In genomic region chr11:36577859-36578258, GRCh38 we compare ENCODE assay signal across 16 cellular contexts. TPM values are rescaled to one million over a fixed set of nuclear protein-coding genes. Genes with fewer than 3 reads are reported as not detected.
DNase-seq lines count a peak whose midpoint lies in the region; ATAC-seq lines count a peak whose summit lies in the region.
"Had no signal": no experiment of that assay in that cellular context is flagged by ENCODE, and none has a peak within 500 bp of the region (broad histone marks: within the 10 kb centered on the region; RNA-seq: fewer than 3 reads in every experiment).

No MANE protein-coding gene starts in this region.

- H3K9ac ChIP-seq in adipocyte (ENCODE audit: low read length): no peak overlapping the region

- no peak for ATAC-seq in GM18907 (IDR thresholded peaks at IDR 0.05; ENCODE audit: unreplicated experiment)
- ATAC-seq: lower lobe of right lung had no signal

- no peak overlapping the region for H3K4me3 ChIP-seq in adipocyte (ENCODE audit: low read length)
- H3K4me3 ChIP-seq: cardiac muscle cell, heart left ventricle, lower lobe of right lung, suprapubic skin had no signal

- H3K9me3 ChIP-seq in adipocyte (ENCODE audit: control insufficient read depth, low read length): no peaks in the 10 kb centered on the region
- H3K9me3 ChIP-seq: lower lobe of right lung, suprapubic skin had no signal

- no peaks in the 10 kb centered on the region for H3K36me3 ChIP-seq in adipocyte (ENCODE audit: control insufficient read depth, insufficient read depth, low read length, severe bottlenecking)
- H3K36me3 ChIP-seq: cardiac muscle cell, lower lobe of right lung, suprapubic skin had no signal

- no peaks in the 10 kb centered on the region for H3K27me3 ChIP-seq in adipocyte (replicated peaks; ENCODE audit: control insufficient read depth, insufficient read depth, low read length)
- H3K27me3 ChIP-seq: cardiac muscle cell, heart left ventricle, suprapubic skin had no signal

- peaks cover 15% of the 10 kb centered on the region for H3K4me1 ChIP-seq in adipocyte (ENCODE audit: control insufficient read depth, insufficient read depth, low read length)
- H3K4me1 ChIP-seq: lower lobe of right lung, suprapubic skin had no signal

- DNase-seq in A172 (ENCODE audit: low spot score) (peak; percentile 79), HS-27A (ENCODE audit: low read depth) (peak; percentile 57), adipocyte (ENCODE audit: low read depth) (peak; percentile 62), kidney tubule cell (ENCODE audit: low spot score) (peak; percentile 66), NCI-H2081 (lab: John Stamatoyannopoulos, UW) (no peak), NCI-H128 (lab: John Stamatoyannopoulos, UW; ENCODE audit: unreplicated experiment) (no peak), hypothalamus (lab: John Stamatoyannopoulos, UW) (no peak)
- DNase-seq: 8988T, heart left ventricle, lower lobe of right lung, NCI-H1105, NCI-H510A, occipital lobe had no signal

RNA-seq across cellular contexts. Expression of gene RAG1, which starts 10.1 kb away (rescaled TPM):
- 0.14 and 0.34 TPM in 2 replicates for total RNA-seq in A172 (2014; rRNA removed; shearing (Covaris generic))

RNA-seq across cellular contexts. Expression of gene IFTAP, which starts 16.4 kb away (rescaled TPM):
- 67.2 and 79.2 TPM in 2 replicates for total RNA-seq in A172 (2014; rRNA removed; shearing (Covaris generic))

RNA-seq across cellular contexts. Expression of gene RAG2, which starts 20.2 kb away (rescaled TPM):
- not detected in 2 replicates for total RNA-seq in A172 (2014; rRNA removed; shearing (Covaris generic))
- total RNA-seq: cardiac muscle cell, heart left ventricle, lower lobe of right lung, occipital lobe, suprapubic skin had no signal

Comparison
In these comparisons a context has a peak if more than half of its experiments do, and no peak if none do; other contexts are left out.
1. DNase-seq: peak in A172 (single experiment), HS-27A (single experiment), adipocyte (single experiment) and kidney tubule cell (single experiment); none in NCI-H2081 (0 of 2), NCI-H128 (single experiment) and hypothalamus (0 of 51).